In the genomic region with DNA sequence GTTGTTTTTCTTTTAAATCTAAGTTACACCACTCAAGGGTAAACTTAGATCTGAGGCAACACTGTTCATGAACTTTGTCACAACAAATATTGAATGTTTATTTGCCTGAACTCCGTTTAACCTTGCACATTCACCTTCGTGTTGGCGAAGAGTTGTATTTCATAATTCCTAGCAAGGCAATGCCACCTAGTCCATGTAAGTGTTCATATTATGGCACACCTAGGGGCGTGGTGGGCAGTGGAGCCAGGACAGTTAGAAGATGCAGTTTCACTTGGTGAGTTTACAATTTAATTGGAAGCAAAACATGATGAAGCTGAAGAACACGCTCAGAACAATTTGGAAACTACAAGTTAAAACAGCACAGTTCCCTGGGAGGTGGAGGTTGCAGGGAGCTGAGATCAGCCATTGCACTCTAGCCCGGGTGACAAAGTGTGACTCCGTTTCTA, we compare ENCODE assay signal across 1 cellular context.
A peak's percentile ranks its signal among the peaks of the same experiment; 100 is the strongest.
TF ChIP-seq lines count a peak whose summit lies in the region.

No MANE protein-coding gene starts in this region.

TF ChIP-seq in HepG2, 621 proteins besides CTCF, POLR2A, EP300 and RAD21 (continued from another document and continues in another):
- TF ChIP-seq NR2F6 (IDR thresholded peaks at IDR 0.05) (peak; percentile 91), NR2F6 (CRISPR knock-in tag; IDR thresholded peaks at IDR 0.05) (peak; percentile 95), PTBP1 (IDR thresholded peaks at IDR 0.05; ENCODE audit: low read depth, low read length, poor library complexity, severe bottlenecking) (no peak), ASH2L (IDR thresholded peaks at IDR 0.05; ENCODE audit: insufficient read length, low read depth, low read length) (peak; percentile 83), ZNF207 (IDR thresholded peaks at IDR 0.05; ENCODE audit: borderline replicate concordance) (no peak), RXRB (CRISPR knock-in tag; IDR thresholded peaks at IDR 0.05; ENCODE audit: borderline replicate concordance) (peak; percentile 98), ZNF883 (CRISPR knock-in tag; IDR thresholded peaks at IDR 0.05; ENCODE audit: not compliant biosample characterization) (no peak), ZBTB8A (CRISPR knock-in tag; IDR thresholded peaks at IDR 0.05; ENCODE audit: borderline replicate concordance, low read depth) (no peak), XBP1 (CRISPR knock-in tag; IDR thresholded peaks at IDR 0.05) (no peak), ZMAT3 (CRISPR knock-in tag; conservative IDR thresholded peaks at IDR 0.05) (no peak), ZNF558 (CRISPR knock-in tag; IDR thresholded peaks at IDR 0.05; ENCODE audit: borderline replicate concordance) (no peak), ZNF768 (CRISPR knock-in tag; IDR thresholded peaks at IDR 0.05) (no peak), EEA1 (CRISPR knock-in tag; IDR thresholded peaks at IDR 0.05; ENCODE audit: borderline replicate concordance) (no peak), ZSCAN31 (CRISPR knock-in tag; IDR thresholded peaks at IDR 0.05; ENCODE audit: low read depth) (0 out of 2 replicates have a peak, but pooled peaks have one; percentile 42), MYNN (CRISPR knock-in tag; IDR thresholded peaks at IDR 0.05; ENCODE audit: low read depth) (no peak), HES4 (CRISPR knock-in tag; IDR thresholded peaks at IDR 0.05; ENCODE audit: borderline replicate concordance) (no peak), MEF2D (CRISPR knock-in tag; IDR thresholded peaks at IDR 0.05) (peak; percentile 94), ZNF605 (CRISPR knock-in tag; IDR thresholded peaks at IDR 0.05) (peak; percentile 35; the same call in 1 of the 2 replicates), MEIS2 (CRISPR knock-in tag; IDR thresholded peaks at IDR 0.05) (no peak), ZNF33A (CRISPR knock-in tag; IDR thresholded peaks at IDR 0.05; ENCODE audit: borderline replicate concordance) (no peak), TBL1XR1 (IDR thresholded peaks at IDR 0.05; ENCODE audit: borderline replicate concordance, low read length, partially characterized antibody) (peak; percentile 97), ARNT (IDR thresholded peaks at IDR 0.05) (no peak), KLF11 (CRISPR knock-in tag; IDR thresholded peaks at IDR 0.05) (peak; percentile 77; the same call in 1 of the 2 replicates), ZKSCAN8 (CRISPR knock-in tag; IDR thresholded peaks at IDR 0.05; ENCODE audit: borderline replicate concordance) (peak; percentile 83; the same call in 1 of the 2 replicates), SP1 (IDR thresholded peaks at IDR 0.05) (no peak), SP1 (CRISPR knock-in tag; IDR thresholded peaks at IDR 0.05) (0 out of 2 replicates have a peak, but pooled peaks have one; percentile 22), TOPORS (CRISPR knock-in tag; IDR thresholded peaks at IDR 0.05) (no peak), FOXO1 (CRISPR knock-in tag; IDR thresholded peaks at IDR 0.05) (peak; percentile 100)
- TF ChIP-seq, protein P1, sequence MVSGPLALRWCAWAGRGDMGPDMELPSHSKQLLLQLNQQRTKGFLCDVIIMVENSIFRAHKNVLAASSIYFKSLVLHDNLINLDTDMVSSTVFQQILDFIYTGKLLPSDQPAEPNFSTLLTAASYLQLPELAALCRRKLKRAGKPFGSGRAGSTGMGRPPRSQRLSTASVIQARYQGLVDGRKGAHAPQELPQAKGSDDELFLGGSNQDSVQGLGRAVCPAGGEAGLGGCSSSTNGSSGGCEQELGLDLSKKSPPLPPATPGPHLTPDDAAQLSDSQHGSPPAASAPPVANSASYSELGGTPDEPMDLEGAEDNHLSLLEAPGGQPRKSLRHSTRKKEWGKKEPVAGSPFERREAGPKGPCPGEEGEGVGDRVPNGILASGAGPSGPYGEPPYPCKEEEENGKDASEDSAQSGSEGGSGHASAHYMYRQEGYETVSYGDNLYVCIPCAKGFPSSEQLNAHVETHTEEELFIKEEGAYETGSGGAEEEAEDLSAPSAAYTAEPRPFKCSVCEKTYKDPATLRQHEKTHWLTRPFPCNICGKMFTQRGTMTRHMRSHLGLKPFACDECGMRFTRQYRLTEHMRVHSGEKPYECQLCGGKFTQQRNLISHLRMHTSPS (CRISPR knock-in tag; IDR thresholded peaks at IDR 0.05; ENCODE audit: low read depth): peak; percentile 93
- TF ChIP-seq, protein P2, sequence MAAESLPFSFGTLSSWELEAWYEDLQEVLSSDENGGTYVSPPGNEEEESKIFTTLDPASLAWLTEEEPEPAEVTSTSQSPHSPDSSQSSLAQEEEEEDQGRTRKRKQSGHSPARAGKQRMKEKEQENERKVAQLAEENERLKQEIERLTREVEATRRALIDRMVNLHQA (CRISPR knock-in tag; IDR thresholded peaks at IDR 0.05): no peak
- TF ChIP-seq, protein P3, sequence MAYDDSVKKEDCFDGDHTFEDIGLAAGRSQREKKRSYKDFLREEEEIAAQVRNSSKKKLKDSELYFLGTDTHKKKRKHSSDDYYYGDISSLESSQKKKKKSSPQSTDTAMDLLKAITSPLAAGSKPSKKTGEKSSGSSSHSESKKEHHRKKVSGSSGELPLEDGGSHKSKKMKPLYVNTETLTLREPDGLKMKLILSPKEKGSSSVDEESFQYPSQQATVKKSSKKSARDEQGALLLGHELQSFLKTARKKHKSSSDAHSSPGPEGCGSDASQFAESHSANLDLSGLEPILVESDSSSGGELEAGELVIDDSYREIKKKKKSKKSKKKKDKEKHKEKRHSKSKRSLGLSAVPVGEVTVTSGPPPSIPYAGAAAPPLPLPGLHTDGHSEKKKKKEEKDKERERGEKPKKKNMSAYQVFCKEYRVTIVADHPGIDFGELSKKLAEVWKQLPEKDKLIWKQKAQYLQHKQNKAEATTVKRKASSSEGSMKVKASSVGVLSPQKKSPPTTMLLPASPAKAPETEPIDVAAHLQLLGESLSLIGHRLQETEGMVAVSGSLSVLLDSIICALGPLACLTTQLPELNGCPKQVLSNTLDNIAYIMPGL (CRISPR knock-in tag; IDR thresholded peaks at IDR 0.05; ENCODE audit: borderline replicate concordance in 1 of 2, low read depth in 1 of 2): peak; percentile 45 to 73; a peak in 2 of 4 replicates
- TF ChIP-seq, protein P4, sequence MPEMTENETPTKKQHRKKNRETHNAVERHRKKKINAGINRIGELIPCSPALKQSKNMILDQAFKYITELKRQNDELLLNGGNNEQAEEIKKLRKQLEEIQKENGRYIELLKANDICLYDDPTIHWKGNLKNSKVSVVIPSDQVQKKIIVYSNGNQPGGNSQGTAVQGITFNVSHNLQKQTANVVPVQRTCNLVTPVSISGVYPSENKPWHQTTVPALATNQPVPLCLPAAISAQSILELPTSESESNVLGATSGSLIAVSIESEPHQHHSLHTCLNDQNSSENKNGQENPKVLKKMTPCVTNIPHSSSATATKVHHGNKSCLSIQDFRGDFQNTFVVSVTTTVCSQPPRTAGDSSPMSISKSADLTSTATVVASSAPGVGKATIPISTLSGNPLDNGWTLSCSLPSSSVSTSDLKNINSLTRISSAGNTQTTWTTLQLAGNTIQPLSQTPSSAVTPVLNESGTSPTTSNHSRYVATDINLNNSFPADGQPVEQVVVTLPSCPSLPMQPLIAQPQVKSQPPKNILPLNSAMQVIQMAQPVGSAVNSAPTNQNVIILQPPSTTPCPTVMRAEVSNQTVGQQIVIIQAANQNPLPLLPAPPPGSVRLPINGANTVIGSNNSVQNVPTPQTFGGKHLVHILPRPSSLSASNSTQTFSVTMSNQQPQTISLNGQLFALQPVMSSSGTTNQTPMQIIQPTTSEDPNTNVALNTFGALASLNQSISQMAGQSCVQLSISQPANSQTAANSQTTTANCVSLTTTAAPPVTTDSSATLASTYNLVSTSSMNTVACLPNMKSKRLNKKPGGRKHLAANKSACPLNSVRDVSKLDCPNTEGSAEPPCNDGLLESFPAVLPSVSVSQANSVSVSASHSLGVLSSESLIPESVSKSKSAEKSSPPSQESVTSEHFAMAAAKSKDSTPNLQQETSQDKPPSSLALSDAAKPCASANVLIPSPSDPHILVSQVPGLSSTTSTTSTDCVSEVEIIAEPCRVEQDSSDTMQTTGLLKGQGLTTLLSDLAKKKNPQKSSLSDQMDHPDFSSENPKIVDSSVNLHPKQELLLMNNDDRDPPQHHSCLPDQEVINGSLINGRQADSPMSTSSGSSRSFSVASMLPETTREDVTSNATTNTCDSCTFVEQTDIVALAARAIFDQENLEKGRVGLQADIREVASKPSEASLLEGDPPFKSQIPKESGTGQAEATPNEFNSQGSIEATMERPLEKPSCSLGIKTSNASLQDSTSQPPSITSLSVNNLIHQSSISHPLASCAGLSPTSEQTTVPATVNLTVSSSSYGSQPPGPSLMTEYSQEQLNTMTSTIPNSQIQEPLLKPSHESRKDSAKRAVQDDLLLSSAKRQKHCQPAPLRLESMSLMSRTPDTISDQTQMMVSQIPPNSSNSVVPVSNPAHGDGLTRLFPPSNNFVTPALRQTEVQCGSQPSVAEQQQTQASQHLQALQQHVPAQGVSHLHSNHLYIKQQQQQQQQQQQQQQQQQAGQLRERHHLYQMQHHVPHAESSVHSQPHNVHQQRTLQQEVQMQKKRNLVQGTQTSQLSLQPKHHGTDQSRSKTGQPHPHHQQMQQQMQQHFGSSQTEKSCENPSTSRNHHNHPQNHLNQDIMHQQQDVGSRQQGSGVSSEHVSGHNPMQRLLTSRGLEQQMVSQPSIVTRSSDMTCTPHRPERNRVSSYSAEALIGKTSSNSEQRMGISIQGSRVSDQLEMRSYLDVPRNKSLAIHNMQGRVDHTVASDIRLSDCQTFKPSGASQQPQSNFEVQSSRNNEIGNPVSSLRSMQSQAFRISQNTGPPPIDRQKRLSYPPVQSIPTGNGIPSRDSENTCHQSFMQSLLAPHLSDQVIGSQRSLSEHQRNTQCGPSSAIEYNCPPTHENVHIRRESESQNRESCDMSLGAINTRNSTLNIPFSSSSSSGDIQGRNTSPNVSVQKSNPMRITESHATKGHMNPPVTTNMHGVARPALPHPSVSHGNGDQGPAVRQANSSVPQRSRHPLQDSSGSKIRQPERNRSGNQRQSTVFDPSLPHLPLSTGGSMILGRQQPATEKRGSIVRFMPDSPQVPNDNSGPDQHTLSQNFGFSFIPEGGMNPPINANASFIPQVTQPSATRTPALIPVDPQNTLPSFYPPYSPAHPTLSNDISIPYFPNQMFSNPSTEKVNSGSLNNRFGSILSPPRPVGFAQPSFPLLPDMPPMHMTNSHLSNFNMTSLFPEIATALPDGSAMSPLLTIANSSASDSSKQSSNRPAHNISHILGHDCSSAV (CRISPR knock-in tag; IDR thresholded peaks at IDR 0.05; ENCODE audit: borderline replicate concordance): no peak
- TF ChIP-seq, protein P5, sequence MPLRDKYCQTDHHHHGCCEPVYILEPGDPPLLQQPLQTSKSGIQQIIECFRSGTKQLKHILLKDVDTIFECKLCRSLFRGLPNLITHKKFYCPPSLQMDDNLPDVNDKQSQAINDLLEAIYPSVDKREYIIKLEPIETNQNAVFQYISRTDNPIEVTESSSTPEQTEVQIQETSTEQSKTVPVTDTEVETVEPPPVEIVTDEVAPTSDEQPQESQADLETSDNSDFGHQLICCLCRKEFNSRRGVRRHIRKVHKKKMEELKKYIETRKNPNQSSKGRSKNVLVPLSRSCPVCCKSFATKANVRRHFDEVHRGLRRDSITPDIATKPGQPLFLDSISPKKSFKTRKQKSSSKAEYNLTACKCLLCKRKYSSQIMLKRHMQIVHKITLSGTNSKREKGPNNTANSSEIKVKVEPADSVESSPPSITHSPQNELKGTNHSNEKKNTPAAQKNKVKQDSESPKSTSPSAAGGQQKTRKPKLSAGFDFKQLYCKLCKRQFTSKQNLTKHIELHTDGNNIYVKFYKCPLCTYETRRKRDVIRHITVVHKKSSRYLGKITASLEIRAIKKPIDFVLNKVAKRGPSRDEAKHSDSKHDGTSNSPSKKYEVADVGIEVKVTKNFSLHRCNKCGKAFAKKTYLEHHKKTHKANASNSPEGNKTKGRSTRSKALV (CRISPR knock-in tag; IDR thresholded peaks at IDR 0.05): no peak
- TF ChIP-seq, protein P6, sequence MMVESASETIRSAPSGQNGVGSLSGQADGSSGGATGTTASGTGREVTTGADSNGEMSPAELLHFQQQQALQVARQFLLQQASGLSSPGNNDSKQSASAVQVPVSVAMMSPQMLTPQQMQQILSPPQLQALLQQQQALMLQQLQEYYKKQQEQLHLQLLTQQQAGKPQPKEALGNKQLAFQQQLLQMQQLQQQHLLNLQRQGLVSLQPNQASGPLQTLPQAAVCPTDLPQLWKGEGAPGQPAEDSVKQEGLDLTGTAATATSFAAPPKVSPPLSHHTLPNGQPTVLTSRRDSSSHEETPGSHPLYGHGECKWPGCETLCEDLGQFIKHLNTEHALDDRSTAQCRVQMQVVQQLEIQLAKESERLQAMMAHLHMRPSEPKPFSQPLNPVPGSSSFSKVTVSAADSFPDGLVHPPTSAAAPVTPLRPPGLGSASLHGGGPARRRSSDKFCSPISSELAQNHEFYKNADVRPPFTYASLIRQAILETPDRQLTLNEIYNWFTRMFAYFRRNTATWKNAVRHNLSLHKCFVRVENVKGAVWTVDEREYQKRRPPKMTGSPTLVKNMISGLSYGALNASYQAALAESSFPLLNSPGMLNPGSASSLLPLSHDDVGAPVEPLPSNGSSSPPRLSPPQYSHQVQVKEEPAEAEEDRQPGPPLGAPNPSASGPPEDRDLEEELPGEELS (CRISPR knock-in tag; IDR thresholded peaks at IDR 0.05): peak; percentile 99
- TF ChIP-seq, protein P7, sequence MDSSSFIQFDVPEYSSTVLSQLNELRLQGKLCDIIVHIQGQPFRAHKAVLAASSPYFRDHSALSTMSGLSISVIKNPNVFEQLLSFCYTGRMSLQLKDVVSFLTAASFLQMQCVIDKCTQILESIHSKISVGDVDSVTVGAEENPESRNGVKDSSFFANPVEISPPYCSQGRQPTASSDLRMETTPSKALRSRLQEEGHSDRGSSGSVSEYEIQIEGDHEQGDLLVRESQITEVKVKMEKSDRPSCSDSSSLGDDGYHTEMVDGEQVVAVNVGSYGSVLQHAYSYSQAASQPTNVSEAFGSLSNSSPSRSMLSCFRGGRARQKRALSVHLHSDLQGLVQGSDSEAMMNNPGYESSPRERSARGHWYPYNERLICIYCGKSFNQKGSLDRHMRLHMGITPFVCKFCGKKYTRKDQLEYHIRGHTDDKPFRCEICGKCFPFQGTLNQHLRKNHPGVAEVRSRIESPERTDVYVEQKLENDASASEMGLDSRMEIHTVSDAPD (CRISPR knock-in tag; IDR thresholded peaks at IDR 0.05): peak; percentile 35; the same call in 1 of the 2 replicates
